In the genomic region with DNA sequence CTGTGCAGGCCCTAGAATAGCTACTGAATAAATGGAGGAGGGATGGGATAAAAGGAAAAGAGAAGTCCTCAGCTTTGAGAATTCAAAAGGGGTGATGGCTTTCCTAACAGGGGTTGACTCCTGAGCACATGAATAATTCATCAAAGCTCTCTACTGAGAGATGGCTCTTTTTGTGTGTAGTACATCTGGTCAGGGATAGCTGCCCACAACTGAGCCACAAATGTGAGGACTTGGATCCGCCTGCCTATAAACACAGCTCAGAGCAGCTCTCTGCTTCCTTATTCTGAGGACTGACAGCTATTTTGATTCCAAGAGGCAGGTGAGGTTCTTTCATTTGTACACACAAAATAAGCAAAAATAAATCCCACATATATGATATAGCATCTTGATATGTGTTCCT, we compare ENCODE assay signal across 13 cellular contexts.
"Had no signal": no experiment of that assay in that cellular context is flagged by ENCODE, and none has a peak within 500 bp of the region (broad histone marks: within the 10 kb centered on the region; RNA-seq: fewer than 3 reads in every experiment).

No MANE protein-coding gene starts in this region.

- H2AFZ ChIP-seq: neural progenitor cell had no signal

- H3K4me1 ChIP-seq: SJSA1 had no signal

- H3K4me3 ChIP-seq: neural progenitor cell, SJSA1, skin epidermis, suprapubic skin, upper lobe of left lung had no signal

- H3K27ac ChIP-seq: neural progenitor cell, SJSA1, skin epidermis, suprapubic skin, upper lobe of left lung had no signal

- H3K27me3 ChIP-seq: neural progenitor cell, SJSA1, suprapubic skin, upper lobe of left lung had no signal

- DNase-seq: activated CD4-positive, alpha-beta T cell treated with anti-CD3 and anti-CD28 coated beads, Interleukin-2, amount 10 ng/mL, durations not matched to agents 24 days and 14 days; activated CD4-positive, CD25-positive, alpha-beta regulatory T cell; activated naive CD8-positive, alpha-beta T cell treated with anti-CD3 and anti-CD28 coated beads, Interleukin-2, amount 10 ng/mL, durations not matched to agents 7 days and 5 days; stimulated activated CD4-positive, alpha-beta T cell treated with anti-CD3 and anti-CD28 coated beads, Interleukin-4, amount 100 ng/mL, for 24 hours; stimulated activated naive CD4-positive, alpha-beta T cell; upper lobe of left lung had no signal

- H3K9me3 ChIP-seq: SJSA1 had no signal

- H3K79me2 ChIP-seq: parathyroid adenoma had no signal

- H3K4me1 Mint-ChIP-seq: activated naive CD8-positive, alpha-beta T cell treated with anti-CD3 and anti-CD28 coated beads, Interleukin-2, amount 10 ng/mL, durations not matched to agents 7 days and 5 days had no signal

- H3K27ac Mint-ChIP-seq: activated CD4-positive, alpha-beta T cell treated with anti-CD3 and anti-CD28 coated beads, Interleukin-2, amount 10 ng/mL, durations not matched to agents 24 days and 14 days; activated naive CD8-positive, alpha-beta T cell treated with anti-CD3 and anti-CD28 coated beads, Interleukin-2, amount 10 ng/mL, durations not matched to agents 7 days and 5 days; activated T-helper 1 cell treated with anti-CD3 and anti-CD28 coated beads, Interleukin-12 subunit alpha, Interleukin-12 subunit beta, Interleukin-2, Interleukin-4 antibody, amounts not matched to agents 30 ng/mL and 10 ng/mL and 1 ng/mL, durations not matched to agents 14 hours and 24 hours and 36 hours; neural progenitor cell had no signal

- H3K36me3 ChIP-seq: neural progenitor cell, SJSA1 had no signal

- H3K27me3 Mint-ChIP-seq: activated CD4-positive, alpha-beta T cell treated with anti-CD3 and anti-CD28 coated beads, Interleukin-2, amount 10 ng/mL, durations not matched to agents 24 days and 14 days; activated naive CD8-positive, alpha-beta T cell treated with anti-CD3 and anti-CD28 coated beads, Interleukin-2, amount 10 ng/mL, durations not matched to agents 7 days and 5 days had no signal

- H3K4me3 Mint-ChIP-seq: activated CD4-positive, alpha-beta T cell treated with anti-CD3 and anti-CD28 coated beads, Interleukin-2, amount 10 ng/mL, durations not matched to agents 24 days and 14 days; activated naive CD8-positive, alpha-beta T cell treated with anti-CD3 and anti-CD28 coated beads, Interleukin-2, amount 10 ng/mL, durations not matched to agents 7 days and 5 days; activated T-helper 1 cell treated with anti-CD3 and anti-CD28 coated beads, Interleukin-12 subunit alpha, Interleukin-12 subunit beta, Interleukin-2, Interleukin-4 antibody, amounts not matched to agents 30 ng/mL and 10 ng/mL and 1 ng/mL, durations not matched to agents 14 hours and 24 hours and 36 hours; neural progenitor cell had no signal

- ATAC-seq: esophagus mucosa had no signal

- H3K4me2 ChIP-seq: neural progenitor cell had no signal
